Comparison of ENCODE assay signal across 22 cellular contexts in the genomic region with DNA sequence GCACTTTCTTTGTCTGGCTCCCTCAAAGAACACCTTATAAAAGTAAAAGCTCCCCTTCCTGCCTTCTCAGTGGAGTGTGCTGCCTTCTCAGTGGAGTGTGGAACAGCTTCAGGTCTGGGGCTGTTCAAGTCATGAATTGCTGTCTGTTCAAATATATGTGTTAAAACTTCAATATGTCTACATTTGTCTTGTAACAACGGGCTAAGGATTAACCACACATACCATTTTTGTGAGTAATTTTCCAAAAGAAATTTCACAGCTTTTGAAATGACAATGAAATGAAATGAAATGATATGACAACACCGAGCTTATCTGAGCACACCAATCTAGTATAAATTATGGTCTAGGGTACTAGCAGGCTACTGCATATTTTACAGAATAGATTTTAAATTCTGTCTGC. TPM values are rescaled to one million over a fixed set of nuclear protein-coding genes. Genes with fewer than 3 reads are reported as not detected.
A peak's percentile ranks its signal among the peaks of the same experiment; 100 is the strongest.
DNase-seq lines count a peak whose midpoint lies in the region; ATAC-seq and TF ChIP-seq lines count a peak whose summit lies in the region.
"Had no signal": no experiment of that assay in that cellular context is flagged by ENCODE, and none has a peak within 500 bp of the region (broad histone marks: within the 10 kb centered on the region; RNA-seq: fewer than 3 reads in every experiment).

No MANE protein-coding gene starts in this region.

- TF ChIP-seq CTCF in GM23338 (conservative IDR thresholded peaks at IDR 0.05; ENCODE audit: low read depth in 2 of 2) (no peak), SK-N-SH (IDR thresholded peaks at IDR 0.05) (no peak), ascending aorta (IDR thresholded peaks at IDR 0.05) (no peak)

- no peak; the same call in 2 of the 3 replicates for ATAC-seq in GM23338
- no peak for ATAC-seq in GM18907 (IDR thresholded peaks at IDR 0.05; ENCODE audit: unreplicated experiment)
- ATAC-seq: left lobe of liver had no signal

- no peak for TF ChIP-seq RAD21 in SK-N-SH (IDR thresholded peaks at IDR 0.05; ENCODE audit: low read length)

- DNase-seq in GM23338 (ENCODE audit: low spot score), result no peak
- no peak for DNase-seq in SK-N-SH
- no peak for DNase-seq in epithelial cell of prostate (ENCODE audit: low read depth, low spot score)
- no peak for DNase-seq in ascending aorta (ENCODE audit: low spot score in 2 of 2)
- DNase-seq in NAMALWA (ENCODE audit: low spot score), result no peak
- DNase-seq: activated CD4-positive, alpha-beta memory T cell treated with anti-CD3 and anti-CD28 coated beads for 36 hours; activated naive CD4-positive, alpha-beta T cell; activated T-cell treated with anti-CD3 and anti-CD28 coated beads for 4 hours; DMS79 treated with DMSO at 0.1 percent for 48 hours; effector memory CD4-positive, alpha-beta T cell; midbrain; NCI-H187; NCI-H82; OCI-M1; stimulated activated CD4-positive, alpha-beta T cell treated with anti-CD3 and anti-CD28 coated beads, Interleukin-2, amount 100 ng/mL, for 24 hours; transverse colon had no signal

- no peaks in the 10 kb centered on the region for H3K27me3 ChIP-seq in GM23338 (ENCODE audit: insufficient read depth)
- no peaks in the 10 kb centered on the region for H3K27me3 ChIP-seq in SK-N-SH (ENCODE audit: insufficient read depth)
- H3K27me3 ChIP-seq in subcutaneous abdominal adipose tissue (ENCODE audit: control insufficient read depth in 5 of 5, insufficient read depth in 4 of 5, low read length in 5 of 5), result no peaks in the 10 kb centered on the region
- no peaks in the 10 kb centered on the region for H3K27me3 ChIP-seq in ascending aorta
- H3K27me3 ChIP-seq: transverse colon had no signal

- no peaks in the 10 kb centered on the region for H3F3A ChIP-seq in GM23338 (replicated peaks; ENCODE audit: low read depth)
- peaks cover 7% of the 10 kb centered on the region for H3F3A ChIP-seq in SK-N-SH (replicated peaks; ENCODE audit: insufficient read depth)

- H3K36me3 Mint-ChIP-seq in GM23338 (ENCODE audit: low read depth), result peaks cover 12% of the 10 kb centered on the region; the same call in 2 of the 3 replicates
- H3K36me3 Mint-ChIP-seq: activated CD4-positive, alpha-beta memory T cell treated with anti-CD3 and anti-CD28 coated beads for 36 hours had no signal

- no peak overlapping the region for H2AFZ ChIP-seq in GM23338
- H2AFZ ChIP-seq in SK-N-SH (ENCODE audit: low read depth), result no peak overlapping the region

- H3K4me3 ChIP-seq in GM23338, result no peak overlapping the region
- H3K4me3 ChIP-seq in SK-N-SH (ENCODE audit: low read depth in 2 of 2, low read length in 1 of 2), result no peak overlapping the region
- H3K4me3 ChIP-seq in subcutaneous abdominal adipose tissue (ENCODE audit: low read depth in 1 of 5, low read length in 5 of 5), result no peak overlapping the region
- H3K4me3 ChIP-seq in ascending aorta, result no peak overlapping the region
- H3K4me3 ChIP-seq: transverse colon had no signal

- intact Hi-C loops in ascending aorta (cut with DNase I), result no loop called here

- no peaks in the 10 kb centered on the region for H3K27me3 Mint-ChIP-seq in GM23338 (ENCODE audit: insufficient read depth, low read depth, poor library complexity)
- H3K27me3 Mint-ChIP-seq: stimulated activated naive CD8-positive, alpha-beta T cell treated with anti-CD3 and anti-CD28 coated beads, Interleukin-15, Interleukin-2, amounts not matched to agents 100 ng/mL and 50 ng/mL, for 24 hours had no signal

- H3K27ac ChIP-seq in GM23338 (ENCODE audit: low read depth) (no peak overlapping the region), SK-N-SH (ENCODE audit: low read depth in 2 of 2, low read length in 1 of 2) (no peak overlapping the region), epithelial cell of prostate (peak overlapping the region; percentile 56), subcutaneous abdominal adipose tissue (ENCODE audit: low read depth, low read length) (peak overlapping the region; percentile 3), ascending aorta (no peak overlapping the region)
- H3K27ac ChIP-seq: transverse colon had no signal

- H3K4me1 ChIP-seq in GM23338 (ENCODE audit: insufficient read depth), result peaks cover 3% of the 10 kb centered on the region; the same call in 1 of the 2 replicates
- no peaks in the 10 kb centered on the region; a peak in 1 of 4 replicates for H3K4me1 ChIP-seq in SK-N-SH (ENCODE audit: control insufficient read depth in 1 of 2, insufficient read depth in 2 of 2, low read depth in 1 of 2, low read length in 1 of 2)
- peaks cover 2 to 11% (median 6%) of the 10 kb centered on the region in 5 donors for H3K4me1 ChIP-seq in subcutaneous abdominal adipose tissue (ENCODE audit: control insufficient read depth in 5 of 5, insufficient read depth in 5 of 5, low read length in 5 of 5)
- H3K4me1 ChIP-seq in ascending aorta, result no peaks in the 10 kb centered on the region

- H3K79me2 ChIP-seq in GM23338 (replicated peaks; ENCODE audit: insufficient read depth) (no peaks in the 10 kb centered on the region), SK-N-SH (ENCODE audit: insufficient read depth) (no peaks in the 10 kb centered on the region)

- POLR2A ChIA-PET in SK-N-SH (lab: Yijun Ruan, JAX), result no interaction called here

- no peak for TF ChIP-seq EP300 in SK-N-SH (IDR thresholded peaks at IDR 0.05; ENCODE audit: borderline replicate concordance in 1 of 2, low read depth in 1 of 2, low read length in 1 of 2)

- H3K4me2 ChIP-seq in GM23338 (no peak overlapping the region), SK-N-SH (no peak overlapping the region)

- no peak overlapping the region for H3K9ac ChIP-seq in SK-N-SH
- no peak overlapping the region for H3K9ac ChIP-seq in subcutaneous abdominal adipose tissue (ENCODE audit: low read length in 5 of 5)

- H3K9me3 ChIP-seq in SK-N-SH, result no peaks in the 10 kb centered on the region
- no peaks in the 10 kb centered on the region for H3K9me3 ChIP-seq in subcutaneous abdominal adipose tissue (ENCODE audit: control insufficient read depth in 5 of 5, low read length in 5 of 5)
- H3K9me3 ChIP-seq in ascending aorta, result no peaks in the 10 kb centered on the region
- H3K9me3 ChIP-seq: transverse colon had no signal

- H3K27ac Mint-ChIP-seq in GM23338, result peak overlapping the region; percentile 9; the same call in 1 of the 2 replicates
- H3K27ac Mint-ChIP-seq: activated CD4-positive, alpha-beta memory T cell treated with anti-CD3 and anti-CD28 coated beads for 36 hours; nephron; stimulated activated naive CD8-positive, alpha-beta T cell treated with anti-CD3 and anti-CD28 coated beads, Interleukin-15, Interleukin-2, amounts not matched to agents 100 ng/mL and 50 ng/mL, for 24 hours; T-helper 2 cell treated with Interferon-gamma antibody and Interleukin-4, amounts not matched to agents 5 μg/mL and 100 μg/mL, for 36 hours had no signal

- WGBS in SK-N-SH (ENCODE audit: low lambda C conversion rate), result 38% methylated on average over 2 of the region's 2 CpGs

- H3K9me3 Mint-ChIP-seq in GM23338, result no peaks in the 10 kb centered on the region
- H3K9me3 Mint-ChIP-seq: activated CD4-positive, alpha-beta memory T cell treated with anti-CD3 and anti-CD28 coated beads for 36 hours; nephron; stimulated activated naive CD8-positive, alpha-beta T cell treated with anti-CD3 and anti-CD28 coated beads, Interleukin-15, Interleukin-2, amounts not matched to agents 100 ng/mL and 50 ng/mL, for 24 hours; T-helper 2 cell treated with Interferon-gamma antibody and Interleukin-4, amounts not matched to agents 5 μg/mL and 100 μg/mL, for 36 hours had no signal

- CTCF ChIA-PET in SK-N-SH (lab: Yijun Ruan, JAX), result interaction anchor here (1.0 to 1.6 kb wide), 4 partner anchors 10 to 307 kb away, joined by 3 to 7 read pairs (median 3); no protein-coding TSS in a partner anchor

- H4K20me1 ChIP-seq in GM23338 (replicated peaks; ENCODE audit: insufficient read depth) (no peaks in the 10 kb centered on the region), SK-N-SH (ENCODE audit: insufficient read depth) (no peaks in the 10 kb centered on the region)

- H3K9me2 ChIP-seq in GM23338 (ENCODE audit: insufficient read depth), result no peaks in the 10 kb centered on the region
- no peaks in the 10 kb centered on the region for H3K9me2 ChIP-seq in SK-N-SH

- H3K4me1 Mint-ChIP-seq in GM23338, result peaks cover 15% of the 10 kb centered on the region
- H3K4me1 Mint-ChIP-seq: nephron had no signal

- H3K4me3 Mint-ChIP-seq in GM23338, result no peak overlapping the region
- H3K4me3 Mint-ChIP-seq: activated CD4-positive, alpha-beta memory T cell treated with anti-CD3 and anti-CD28 coated beads for 36 hours; nephron; stimulated activated naive CD8-positive, alpha-beta T cell treated with anti-CD3 and anti-CD28 coated beads, Interleukin-15, Interleukin-2, amounts not matched to agents 100 ng/mL and 50 ng/mL, for 24 hours; T-helper 2 cell treated with Interferon-gamma antibody and Interleukin-4, amounts not matched to agents 5 μg/mL and 100 μg/mL, for 36 hours had no signal

- H3K36me3 ChIP-seq in GM23338 (ENCODE audit: insufficient read depth) (no peaks in the 10 kb centered on the region; the same call in 1 of the 2 replicates), SK-N-SH (replicated peaks in 1 of 2; ENCODE audit: control insufficient read depth in 1 of 2, insufficient read depth in 2 of 2, low read length in 1 of 2) (peaks cover 2 to 3% of the 10 kb centered on the region in 2 experiments), subcutaneous abdominal adipose tissue (ENCODE audit: control insufficient read depth in 5 of 5, insufficient read depth in 5 of 5, low read length in 5 of 5) (peaks cover 9 to 17% (median 12%) of the 10 kb centered on the region in 5 donors), ascending aorta (peaks cover 4% of the 10 kb centered on the region in 2 donors)

TF ChIP-seq in GM23338, 12 proteins besides CTCF, POLR2A, EP300 and RAD21 (continues in another document):
- no peak for TF ChIP-seq STAT1 (IDR thresholded peaks at IDR 0.05; ENCODE audit: unreplicated experiment)
- TF ChIP-seq NANOG (IDR thresholded peaks at IDR 0.05; ENCODE audit: borderline replicate concordance), result no peak

TF ChIP-seq in SK-N-SH, 30 proteins besides CTCF, POLR2A, EP300 and RAD21:
- TF ChIP-seq CHD2 (IDR thresholded peaks at IDR 0.05; ENCODE audit: low read length, partially characterized antibody) (no peak), RXRA (IDR thresholded peaks at IDR 0.05; ENCODE audit: borderline replicate concordance, low read depth) (no peak)
- TF ChIP-seq, protein P1, sequence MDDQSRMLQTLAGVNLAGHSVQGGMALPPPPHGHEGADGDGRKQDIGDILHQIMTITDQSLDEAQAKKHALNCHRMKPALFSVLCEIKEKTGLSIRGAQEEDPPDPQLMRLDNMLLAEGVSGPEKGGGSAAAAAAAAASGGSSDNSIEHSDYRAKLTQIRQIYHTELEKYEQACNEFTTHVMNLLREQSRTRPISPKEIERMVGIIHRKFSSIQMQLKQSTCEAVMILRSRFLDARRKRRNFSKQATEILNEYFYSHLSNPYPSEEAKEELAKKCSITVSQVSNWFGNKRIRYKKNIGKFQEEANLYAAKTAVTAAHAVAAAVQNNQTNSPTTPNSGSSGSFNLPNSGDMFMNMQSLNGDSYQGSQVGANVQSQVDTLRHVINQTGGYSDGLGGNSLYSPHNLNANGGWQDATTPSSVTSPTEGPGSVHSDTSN (IDR thresholded peaks at IDR 0.05), result peak; percentile 43

RNA-seq across cellular contexts. Expression of a gene that starts 42.9 kb away (rescaled TPM):
- total RNA-seq in GM23338 (2014; rRNA removed; shearing (Covaris generic)), result 34.6 and 48.4 TPM in 2 replicates
- 20.2 and 24.0 TPM in 2 replicates for polyA plus RNA-seq in GM23338 (2016; fragmentation: Nextera tagmentation; extraction: Ambion mirVana)
- polyA plus RNA-seq in SK-N-SH (2012; rRNA removed), result 15.0 and 15.2 TPM in 2 replicates
- polyA plus RNA-seq in SK-N-SH (2012; cell fraction: cytosol; rRNA removed), result 13.3 TPM in 2 replicates
- 16.6 and 25.4 TPM in 2 replicates for polyA plus RNA-seq in SK-N-SH (2012; cell fraction: nucleus; rRNA removed)
- total RNA-seq in ascending aorta, result not detected
- total RNA-seq: left lobe of liver had no signal

Comparison
In these comparisons a context has a peak if more than half of its experiments do, and no peak if none do; other contexts are left out.
1. H3K27ac ChIP-seq: peak in epithelial cell of prostate (single experiment) and subcutaneous abdominal adipose tissue (single experiment); none in GM23338 (single experiment), SK-N-SH (0 of 2) and ascending aorta (0 of 2).
2. RNA of a gene that starts 42.9 kb away (total RNA-seq): 34.6 to 48.4 TPM in GM23338; not detected in ascending aorta (single experiment); every median in the first group is over 10 times any median in the second.